Comparison of ENCODE assay signal across 1 cellular context in genomic region chr1:101137144-101138126, GRCh38.
TF ChIP-seq lines count a peak whose summit lies in the region.

No MANE protein-coding gene starts in this region.

TF ChIP-seq in HepG2, 621 proteins besides CTCF, POLR2A, EP300 and RAD21 (continued from another document):
- TF ChIP-seq SMAD1 (CRISPR knock-in tag; IDR thresholded peaks at IDR 0.05; ENCODE audit: borderline replicate concordance, low read depth) (no peak), ZKSCAN1 (IDR thresholded peaks at IDR 0.05; ENCODE audit: low read length) (no peak), RXRB (CRISPR knock-in tag; IDR thresholded peaks at IDR 0.05; ENCODE audit: borderline replicate concordance) (0 out of 2 replicates have a peak, but pooled peaks have one; percentile 19), ZNF615 (CRISPR knock-in tag; IDR thresholded peaks at IDR 0.05; ENCODE audit: borderline replicate concordance) (no peak), GTF2F1 (IDR thresholded peaks at IDR 0.05; ENCODE audit: low read length) (no peak)
